ENCODE assay signal across 12 cellular contexts in the genomic region with DNA sequence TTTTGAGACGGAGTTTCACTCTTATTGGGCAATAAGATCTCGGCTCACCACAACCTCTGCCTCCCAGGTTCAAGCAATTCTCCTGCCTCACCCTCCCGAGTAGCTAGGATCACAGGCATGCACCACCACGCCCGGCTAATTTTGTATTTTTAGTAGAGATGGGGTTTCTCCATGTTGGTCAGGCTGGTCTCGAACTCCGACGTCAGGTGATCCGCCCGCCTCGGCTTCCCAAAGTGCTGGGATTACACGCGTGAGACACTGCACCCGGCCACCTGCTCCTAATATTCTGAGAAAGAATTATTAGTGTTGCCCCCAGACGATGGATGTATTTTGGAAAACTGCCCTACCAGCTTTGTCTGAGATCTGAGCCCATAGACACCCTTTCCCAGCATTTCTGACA. TPM values are rescaled to one million over a fixed set of nuclear protein-coding genes. Genes with fewer than 3 reads are reported as not detected.
DNase-seq lines count a peak whose midpoint lies in the region; ATAC-seq and TF ChIP-seq lines count a peak whose summit lies in the region.
"Not testable (repeated sequence)": the region's sequence is repeated elsewhere in the genome, so short reads cannot be mapped to it uniquely, and the experiment has no call there.
"Had no signal": no experiment of that assay in that cellular context is flagged by ENCODE, and none has a peak within 500 bp of the region (broad histone marks: within the 10 kb centered on the region; RNA-seq: fewer than 3 reads in every experiment).

No MANE protein-coding gene starts in this region.

- H3K9me3 ChIP-seq in RWPE2 (ENCODE audit: severe bottlenecking); upper lobe of right lung: not testable (repeated sequence)

- ATAC-seq in RWPE2 (ENCODE audit: low read depth); activated naive CD8-positive, alpha-beta T cell treated with anti-CD3 and anti-CD28 coated beads, Interleukin-2, amount 10 ng/mL, durations not matched to agents 7 days and 5 days (ENCODE audit: low read depth); Right ventricle myocardium superior (ENCODE audit: poor library complexity); sciatic nerve; upper lobe of right lung: not testable (repeated sequence)

- not testable (repeated sequence) for H3K27me3 Mint-ChIP-seq in activated naive CD8-positive, alpha-beta T cell treated with anti-CD3 and anti-CD28 coated beads, Interleukin-2, amount 10 ng/mL, durations not matched to agents 7 days and 5 days; osteocyte (ENCODE audit: unreplicated experiment)

- POLR2A ChIA-PET in activated naive CD8-positive, alpha-beta T cell treated with anti-CD3 and anti-CD28 coated beads, Interleukin-2, amount 10 ng/mL, durations not matched to agents 7 days and 5 days (lab: Charles Lee) = not testable (repeated sequence)

- H3K4me3 Mint-ChIP-seq in activated naive CD8-positive, alpha-beta T cell treated with anti-CD3 and anti-CD28 coated beads, Interleukin-2, amount 10 ng/mL, durations not matched to agents 7 days and 5 days; osteocyte (ENCODE audit: unreplicated experiment): not testable (repeated sequence)

- H3K36me3 ChIP-seq in RWPE2 (ENCODE audit: low read depth); upper lobe of right lung: not testable (repeated sequence)

- not testable (repeated sequence) for H3K27me3 ChIP-seq in RWPE2 (ENCODE audit: insufficient read depth, poor library complexity, severe bottlenecking); upper lobe of right lung

- intact Hi-C loops in Right ventricle myocardium superior (cut with DNase I); sciatic nerve (cut with DNase I); upper lobe of right lung (cut with DNase I): not testable (repeated sequence)

- not testable (repeated sequence) for TF ChIP-seq CTCF in RWPE2 (IDR thresholded peaks at IDR 0.05; ENCODE audit: poor library complexity, severe bottlenecking); coronary artery (IDR thresholded peaks at IDR 0.05); osteocyte (IDR thresholded peaks at IDR 0.05); upper lobe of right lung (IDR thresholded peaks at IDR 0.05)

- not testable (repeated sequence) for H3K36me3 Mint-ChIP-seq in activated naive CD8-positive, alpha-beta T cell treated with anti-CD3 and anti-CD28 coated beads, Interleukin-2, amount 10 ng/mL, durations not matched to agents 7 days and 5 days; osteocyte (ENCODE audit: unreplicated experiment)

- not testable (repeated sequence) for H3K4me3 ChIP-seq in RWPE2 (ENCODE audit: severe bottlenecking); coronary artery; upper lobe of right lung

- not testable (repeated sequence) for H3K4me1 Mint-ChIP-seq in activated naive CD8-positive, alpha-beta T cell treated with anti-CD3 and anti-CD28 coated beads, Interleukin-2, amount 10 ng/mL, durations not matched to agents 7 days and 5 days
- H3K4me1 Mint-ChIP-seq in osteocyte (ENCODE audit: unreplicated experiment) = peaks cover 12% of the 10 kb centered on the region

- H3K27ac Mint-ChIP-seq in activated naive CD8-positive, alpha-beta T cell treated with anti-CD3 and anti-CD28 coated beads, Interleukin-2, amount 10 ng/mL, durations not matched to agents 7 days and 5 days; osteocyte (ENCODE audit: unreplicated experiment): not testable (repeated sequence)

- not testable (repeated sequence) for H3K9me3 Mint-ChIP-seq in activated naive CD8-positive, alpha-beta T cell treated with anti-CD3 and anti-CD28 coated beads, Interleukin-2, amount 10 ng/mL, durations not matched to agents 7 days and 5 days
- H3K9me3 Mint-ChIP-seq in osteocyte (ENCODE audit: unreplicated experiment) = peaks cover 13% of the 10 kb centered on the region

- not testable (repeated sequence) for H3K27ac ChIP-seq in RWPE2 (ENCODE audit: poor library complexity, severe bottlenecking); coronary artery; upper lobe of right lung

- H3K4me1 ChIP-seq in RWPE2 (ENCODE audit: insufficient read depth, poor library complexity, severe bottlenecking); upper lobe of right lung: not testable (repeated sequence)

- peak; percentile 11 for DNase-seq in RWPE2 (ENCODE audit: low spot score)
- DNase-seq in activated naive CD8-positive, alpha-beta T cell treated with anti-CD3 and anti-CD28 coated beads, Interleukin-2, amount 10 ng/mL, durations not matched to agents 7 days and 5 days = peak; percentile 2
- DNase-seq in coronary artery (ENCODE audit: low spot score) = peak; percentile 17
- DNase-seq in Right ventricle myocardium superior = peak; percentile 16
- DNase-seq in osteocyte (ENCODE audit: extremely low spot score, unreplicated experiment) = peak; percentile 57
- peak; percentile 33 for DNase-seq in sciatic nerve (ENCODE audit: low spot score)
- peak; percentile 30 for DNase-seq in upper lobe of right lung

RNA-seq across cellular contexts. Expression of a gene that starts 10.9 kb away (rescaled TPM):
- total RNA-seq in activated naive CD8-positive, alpha-beta T cell treated with anti-CD3 and anti-CD28 coated beads, Interleukin-2, amount 10 ng/mL, durations not matched to agents 7 days and 5 days = 10 to 100 TPM; 23.4 to 24.9 TPM
- total RNA-seq in Right ventricle myocardium superior (18.3 TPM), osteocyte (31.6 and 35.9 TPM in 2 replicates), sciatic nerve (24.5 TPM), upper lobe of right lung (43.1 TPM)

RNA-seq across cellular contexts. Expression of a gene that starts 53.4 kb away (rescaled TPM):
- not detected for total RNA-seq in activated naive CD8-positive, alpha-beta T cell treated with anti-CD3 and anti-CD28 coated beads, Interleukin-2, amount 10 ng/mL, durations not matched to agents 7 days and 5 days
- 1.7 TPM for total RNA-seq in Right ventricle myocardium superior
- total RNA-seq in osteocyte = 0.97 and 1.2 TPM in 2 replicates
- total RNA-seq in sciatic nerve = 2.8 TPM
- 2.6 TPM for total RNA-seq in upper lobe of right lung
- total RNA-seq: CD4-positive, alpha-beta memory T cell; CD4-positive, CD25-positive, alpha-beta regulatory T cell; CD8-positive, alpha-beta memory T cell; Daoy; GM12878 had no signal

Comparison
In these comparisons a context has a peak if more than half of its experiments do, and no peak if none do; other contexts are left out.
1. DNase-seq: peak in every context shown above with its lines; median percentile 57 in osteocyte; 33 in sciatic nerve; 30 in upper lobe of right lung; 17 in coronary artery; 16 in Right ventricle myocardium superior; 11 in RWPE2; 2 in activated naive CD8-positive, alpha-beta T cell treated with anti-CD3 and anti-CD28 coated beads, Interleukin-2, amount 10 ng/mL, durations not matched to agents 7 days and 5 days.